18 cellular contexts compared by ENCODE assay signal in genomic region chr3:195549001-195549400, GRCh38. TPM values are rescaled to one million over a fixed set of nuclear protein-coding genes. Genes with fewer than 3 reads are reported as not detected.
DNase-seq lines count a peak whose midpoint lies in the region; ATAC-seq, FAIRE-seq and TF ChIP-seq lines count a peak whose summit lies in the region.
"Had no signal": no experiment of that assay in that cellular context is flagged by ENCODE, and none has a peak within 500 bp of the region (broad histone marks: within the 10 kb centered on the region; RNA-seq: fewer than 3 reads in every experiment).

No MANE protein-coding gene starts in this region.

- H3K4me1 Mint-ChIP-seq in activated CD8-positive, alpha-beta T cell treated with anti-CD3 and anti-CD28 coated beads for 36 hours (ENCODE audit: low read depth) = peaks cover 84% of the 10 kb centered on the region
- peaks cover 89% of the 10 kb centered on the region for H3K4me1 Mint-ChIP-seq in activated CD8-positive, alpha-beta T cell treated with anti-CD3 and anti-CD28 coated beads, Interleukin-2, amount 10 ng/mL, durations not matched to agents 7 days and 5 days (ENCODE audit: low read depth)
- H3K4me1 Mint-ChIP-seq in effector memory CD8-positive, alpha-beta T cell (ENCODE audit: low read depth in 2 of 2) = peaks cover 61 to 70% of the 10 kb centered on the region in 2 donors

- no peak for ATAC-seq in activated CD8-positive, alpha-beta T cell treated with anti-CD3 and anti-CD28 coated beads for 36 hours
- ATAC-seq in activated CD8-positive, alpha-beta T cell treated with anti-CD3 and anti-CD28 coated beads, Interleukin-2, amount 10 ng/mL, durations not matched to agents 7 days and 5 days = no peak
- no peak for ATAC-seq in effector memory CD8-positive, alpha-beta T cell (replicated peaks)
- ATAC-seq: body of pancreas had no signal

- H3K4me3 ChIP-seq in KMS-11 (IDR thresholded peaks at IDR 0.05; ENCODE audit: insufficient read depth, low read depth, low read length) = no peak overlapping the region
- H3K4me3 ChIP-seq in small intestine (ENCODE audit: low read depth in 1 of 2, low read length in 2 of 2) = no peak overlapping the region
- no peak overlapping the region for H3K4me3 ChIP-seq in left ventricle myocardium inferior
- H3K4me3 ChIP-seq: body of pancreas, esophagus squamous epithelium had no signal

- no peaks in the 10 kb centered on the region for H4K20me1 ChIP-seq in KMS-11 (ENCODE audit: insufficient read depth)

- in situ Hi-C loops in GM13977 (cut with MboI; ENCODE audit: low pct_unique_long_range_greater_than_20kb, low sequenced_read_pairs, unreplicated experiment) = loop anchor here (25.0 kb wide), 2 partner anchors 412 to 862 kb away; partner anchors contain the start of gene FAM43A

- no peaks in the 10 kb centered on the region for H3K27me3 ChIP-seq in KMS-11 (ENCODE audit: insufficient read depth, low read depth)
- H3K27me3 ChIP-seq in small intestine (ENCODE audit: control insufficient read depth in 2 of 2, insufficient read depth in 2 of 2, low read length in 2 of 2) = no peaks in the 10 kb centered on the region
- no peaks in the 10 kb centered on the region for H3K27me3 ChIP-seq in left ventricle myocardium inferior (ENCODE audit: low read depth)
- H3K27me3 ChIP-seq: body of pancreas, esophagus squamous epithelium had no signal

- peak overlapping the region; percentile 93; the same call in 1 of the 2 replicates for H3K27ac ChIP-seq in KMS-11
- peak overlapping the region; percentile 28 to 60 for H3K27ac ChIP-seq in small intestine (ENCODE audit: low read depth in 1 of 2, low read length in 1 of 2)
- no peak overlapping the region for H3K27ac ChIP-seq in left ventricle myocardium inferior (replicated peaks)
- H3K27ac ChIP-seq: body of pancreas, parathyroid adenoma had no signal

- H3K27ac Mint-ChIP-seq in activated CD8-positive, alpha-beta T cell treated with anti-CD3 and anti-CD28 coated beads for 36 hours = peak overlapping the region; percentile 14
- H3K27ac Mint-ChIP-seq in activated CD8-positive, alpha-beta T cell treated with anti-CD3 and anti-CD28 coated beads, Interleukin-2, amount 10 ng/mL, durations not matched to agents 7 days and 5 days = no peak overlapping the region
- peak overlapping the region; percentile 87 to 96 for H3K27ac Mint-ChIP-seq in effector memory CD8-positive, alpha-beta T cell
- H3K27ac Mint-ChIP-seq: stimulated activated naive B cell treated with anti-CD40 and anti-IgM and Interleukin-4, amounts not matched to agents 10 μg/mL and 1 μg/mL and 100 μg/mL, for 72 hours had no signal

- no peak for FAIRE-seq in small intestine (lab: Jason Lieb, UNC)

- no peak for DNase-seq in activated CD8-positive, alpha-beta T cell treated with anti-CD3 and anti-CD28 coated beads for 36 hours
- DNase-seq in activated CD8-positive, alpha-beta T cell treated with anti-CD3 and anti-CD28 coated beads, Interleukin-2, amount 10 ng/mL, durations not matched to agents 7 days and 5 days = no peak
- DNase-seq in effector memory CD8-positive, alpha-beta T cell = no peak
- DNase-seq in small intestine (peak; percentile 53), left ventricle myocardium inferior (no peak), HuH-7 (ENCODE audit: low spot score) (no peak), GM13977 (ENCODE audit: low spot score) (no peak)
- DNase-seq: activated CD4-positive, alpha-beta T cell treated with anti-CD3 and anti-CD28 coated beads, Interleukin-2, amount 50 U/mL, for 1 hour; activated gamma-delta T cell treated with Interleukin-2 at 50 U/mL for 16 hours; body of pancreas; esophagus squamous epithelium; GF-D8; NCI-H1048; NCI-H2171 treated with DMSO at 0.1 percent for 48 hours; stimulated activated naive B cell treated with anti-CD40 and anti-IgM and Interleukin-4, amounts not matched to agents 10 μg/mL and 1 μg/mL and 100 μg/mL, for 72 hours had no signal

- no peaks in the 10 kb centered on the region for H3K9me3 Mint-ChIP-seq in activated CD8-positive, alpha-beta T cell treated with anti-CD3 and anti-CD28 coated beads for 36 hours
- H3K9me3 Mint-ChIP-seq in activated CD8-positive, alpha-beta T cell treated with anti-CD3 and anti-CD28 coated beads, Interleukin-2, amount 10 ng/mL, durations not matched to agents 7 days and 5 days (ENCODE audit: insufficient read depth) = peaks cover 4% of the 10 kb centered on the region
- H3K9me3 Mint-ChIP-seq in effector memory CD8-positive, alpha-beta T cell = no peaks in the 10 kb centered on the region
- H3K9me3 Mint-ChIP-seq: stimulated activated naive B cell treated with anti-CD40 and anti-IgM and Interleukin-4, amounts not matched to agents 10 μg/mL and 1 μg/mL and 100 μg/mL, for 72 hours had no signal

- CTCF ChIA-PET in activated CD8-positive, alpha-beta T cell treated with anti-CD3 and anti-CD28 coated beads for 36 hours (lab: Charles Lee) = interaction anchor here (0.7 to 4.2 kb wide), 4 partner anchors 11 to 278 kb away, joined by 3 to 19 read pairs (median 8); partner anchors contain the start of gene XXYLT1
- CTCF ChIA-PET in activated CD8-positive, alpha-beta T cell treated with anti-CD3 and anti-CD28 coated beads, Interleukin-2, amount 10 ng/mL, durations not matched to agents 7 days and 5 days (lab: Charles Lee) = interaction anchor here (1.2 to 4.0 kb wide), 3 partner anchors 10 to 278 kb away, joined by 4 to 29 read pairs (median 5); partner anchors contain the start of gene XXYLT1

- H3K79me2 ChIP-seq in KMS-11 (ENCODE audit: insufficient read depth, low read depth) = no peaks in the 10 kb centered on the region
- H3K79me2 ChIP-seq: parathyroid adenoma had no signal

- H3K4me3 Mint-ChIP-seq in activated CD8-positive, alpha-beta T cell treated with anti-CD3 and anti-CD28 coated beads for 36 hours = no peak overlapping the region
- no peak overlapping the region for H3K4me3 Mint-ChIP-seq in activated CD8-positive, alpha-beta T cell treated with anti-CD3 and anti-CD28 coated beads, Interleukin-2, amount 10 ng/mL, durations not matched to agents 7 days and 5 days
- peak overlapping the region; percentile 33 to 57 for H3K4me3 Mint-ChIP-seq in effector memory CD8-positive, alpha-beta T cell
- H3K4me3 Mint-ChIP-seq: stimulated activated naive B cell treated with anti-CD40 and anti-IgM and Interleukin-4, amounts not matched to agents 10 μg/mL and 1 μg/mL and 100 μg/mL, for 72 hours had no signal

- no peak for TF ChIP-seq CTCF in activated CD8-positive, alpha-beta T cell treated with anti-CD3 and anti-CD28 coated beads for 36 hours (IDR thresholded peaks at IDR 0.05)
- TF ChIP-seq CTCF in KMS-11 (conservative IDR thresholded peaks at IDR 0.05; ENCODE audit: low read depth, low read length) = no peak
- TF ChIP-seq CTCF in left ventricle myocardium inferior (IDR thresholded peaks at IDR 0.05; ENCODE audit: borderline replicate concordance) = no peak
- no peak for TF ChIP-seq CTCF in GM13977 (IDR thresholded peaks at IDR 0.05; ENCODE audit: extremely low read depth, insufficient read depth, missing control alignments)

- POLR2A ChIA-PET in activated CD8-positive, alpha-beta T cell treated with anti-CD3 and anti-CD28 coated beads for 36 hours (lab: Charles Lee) = interaction anchor here (0.7 to 4.4 kb wide), 3 partner anchors 8 to 14 kb away, joined by 3 to 34 read pairs (median 3); partner anchors contain the start of gene PPP1R2
- POLR2A ChIA-PET in activated CD8-positive, alpha-beta T cell treated with anti-CD3 and anti-CD28 coated beads, Interleukin-2, amount 10 ng/mL, durations not matched to agents 7 days and 5 days (lab: Charles Lee) = interaction anchor here (0.6 to 0.9 kb wide), 2 partner anchors 12 to 41 kb away, joined by 3 read pairs; no protein-coding TSS in a partner anchor

- H2AFZ ChIP-seq in KMS-11 (ENCODE audit: low read depth) = no peak overlapping the region
- H2AFZ ChIP-seq: parathyroid adenoma had no signal

- intact Hi-C loops in activated CD8-positive, alpha-beta T cell treated with anti-CD3 and anti-CD28 coated beads for 36 hours (cut with micrococcal nuclease) = no loop called here
- intact Hi-C loops in left ventricle myocardium inferior (cut with micrococcal nuclease) = no loop called here

- H3K36me3 ChIP-seq in KMS-11 (ENCODE audit: insufficient read depth) (no peaks in the 10 kb centered on the region), small intestine (ENCODE audit: control insufficient read depth in 2 of 2, insufficient read depth in 2 of 2, low read length in 2 of 2) (no peaks in the 10 kb centered on the region), left ventricle myocardium inferior (no peaks in the 10 kb centered on the region)
- H3K36me3 ChIP-seq: esophagus squamous epithelium had no signal

- H3K27me3 Mint-ChIP-seq in activated CD8-positive, alpha-beta T cell treated with anti-CD3 and anti-CD28 coated beads for 36 hours = no peaks in the 10 kb centered on the region
- H3K27me3 Mint-ChIP-seq in activated CD8-positive, alpha-beta T cell treated with anti-CD3 and anti-CD28 coated beads, Interleukin-2, amount 10 ng/mL, durations not matched to agents 7 days and 5 days (ENCODE audit: low read depth) = no peaks in the 10 kb centered on the region
- H3K27me3 Mint-ChIP-seq in effector memory CD8-positive, alpha-beta T cell = no peaks in the 10 kb centered on the region
- H3K27me3 Mint-ChIP-seq: stimulated activated naive B cell treated with anti-CD40 and anti-IgM and Interleukin-4, amounts not matched to agents 10 μg/mL and 1 μg/mL and 100 μg/mL, for 72 hours had no signal

- H3K4me1 ChIP-seq in KMS-11 (ENCODE audit: low read depth, poor library complexity, severe bottlenecking) (peaks cover 88% of the 10 kb centered on the region), small intestine (ENCODE audit: control insufficient read depth in 2 of 2, insufficient read depth in 1 of 2, low read depth in 1 of 2, low read length in 1 of 2) (peaks cover 8 to 16% of the 10 kb centered on the region in 2 donors), left ventricle myocardium inferior (peaks cover 47% of the 10 kb centered on the region)
- H3K4me1 ChIP-seq: parathyroid adenoma had no signal

- no peaks in the 10 kb centered on the region for H3K36me3 Mint-ChIP-seq in activated CD8-positive, alpha-beta T cell treated with anti-CD3 and anti-CD28 coated beads for 36 hours (ENCODE audit: low read depth)
- peaks cover 3% of the 10 kb centered on the region for H3K36me3 Mint-ChIP-seq in activated CD8-positive, alpha-beta T cell treated with anti-CD3 and anti-CD28 coated beads, Interleukin-2, amount 10 ng/mL, durations not matched to agents 7 days and 5 days (ENCODE audit: low read depth)
- peaks cover 16% of the 10 kb centered on the region for H3K36me3 Mint-ChIP-seq in effector memory CD8-positive, alpha-beta T cell (ENCODE audit: insufficient read depth)
- H3K36me3 Mint-ChIP-seq: stimulated activated naive B cell treated with anti-CD40 and anti-IgM and Interleukin-4, amounts not matched to agents 10 μg/mL and 1 μg/mL and 100 μg/mL, for 72 hours had no signal

- WGBS in small intestine, 3 donors = 39 to 57% (median 39%) methylated on average over 3 of the region's 3 CpGs

- peak overlapping the region; percentile 72 for H3K4me2 ChIP-seq in KMS-11

- H3K9me3 ChIP-seq in small intestine (ENCODE audit: control insufficient read depth, low read depth) (no peaks in the 10 kb centered on the region), left ventricle myocardium inferior (replicated peaks) (no peaks in the 10 kb centered on the region)
- H3K9me3 ChIP-seq: body of pancreas, esophagus squamous epithelium had no signal

- H3K9ac ChIP-seq in KMS-11 = no peak overlapping the region; the same call in 1 of the 2 replicates
- H3K9ac ChIP-seq: parathyroid adenoma had no signal

RNA-seq across cellular contexts. Expression of gene PPP1R2, which starts 5.9 kb away (rescaled TPM):
- 10 to 100 TPM; 86.7 to 89.0 TPM for total RNA-seq in activated CD8-positive, alpha-beta T cell treated with anti-CD3 and anti-CD28 coated beads for 36 hours
- total RNA-seq in activated CD8-positive, alpha-beta T cell treated with anti-CD3 and anti-CD28 coated beads, Interleukin-2, amount 10 ng/mL, durations not matched to agents 7 days and 5 days = 10 to 100 TPM; 72.0 to 72.6 TPM
- polyA plus RNA-seq in small intestine = 10 to 100 TPM; 32.7 to 34.3 (median 32.7) TPM
- 39.7 TPM for total RNA-seq in left ventricle myocardium inferior

RNA-seq across cellular contexts. Expression of gene APOD, which starts 34.7 kb away (rescaled TPM):
- not detected for total RNA-seq in activated CD8-positive, alpha-beta T cell treated with anti-CD3 and anti-CD28 coated beads for 36 hours
- total RNA-seq in activated CD8-positive, alpha-beta T cell treated with anti-CD3 and anti-CD28 coated beads, Interleukin-2, amount 10 ng/mL, durations not matched to agents 7 days and 5 days = not detected
- 10 to 100 TPM in 2 of 3 donors, 1 to 10 TPM in 1; 2.9 to 64.2 (median 15.7) TPM for polyA plus RNA-seq in small intestine
- 92.5 TPM for total RNA-seq in left ventricle myocardium inferior
- total RNA-seq: kidney epithelial cell had no signal

Comparison
In these comparisons a context has a peak if more than half of its experiments do, and no peak if none do; other contexts are left out.
1. H3K4me3 Mint-ChIP-seq: peak in effector memory CD8-positive, alpha-beta T cell (2 of 2); none in activated CD8-positive, alpha-beta T cell treated with anti-CD3 and anti-CD28 coated beads for 36 hours (single experiment) and activated CD8-positive, alpha-beta T cell treated with anti-CD3 and anti-CD28 coated beads, Interleukin-2, amount 10 ng/mL, durations not matched to agents 7 days and 5 days (single experiment).
2. RNA of gene APOD, which starts 34.7 kb away (total RNA-seq): 92.5 TPM in left ventricle myocardium inferior (single experiment); not detected in activated CD8-positive, alpha-beta T cell treated with anti-CD3 and anti-CD28 coated beads for 36 hours and not detected in activated CD8-positive, alpha-beta T cell treated with anti-CD3 and anti-CD28 coated beads, Interleukin-2, amount 10 ng/mL, durations not matched to agents 7 days and 5 days; every median in the first group is over 10 times any median in the second.